Comparison of ENCODE assay signal across 8 cellular contexts in the genomic region with DNA sequence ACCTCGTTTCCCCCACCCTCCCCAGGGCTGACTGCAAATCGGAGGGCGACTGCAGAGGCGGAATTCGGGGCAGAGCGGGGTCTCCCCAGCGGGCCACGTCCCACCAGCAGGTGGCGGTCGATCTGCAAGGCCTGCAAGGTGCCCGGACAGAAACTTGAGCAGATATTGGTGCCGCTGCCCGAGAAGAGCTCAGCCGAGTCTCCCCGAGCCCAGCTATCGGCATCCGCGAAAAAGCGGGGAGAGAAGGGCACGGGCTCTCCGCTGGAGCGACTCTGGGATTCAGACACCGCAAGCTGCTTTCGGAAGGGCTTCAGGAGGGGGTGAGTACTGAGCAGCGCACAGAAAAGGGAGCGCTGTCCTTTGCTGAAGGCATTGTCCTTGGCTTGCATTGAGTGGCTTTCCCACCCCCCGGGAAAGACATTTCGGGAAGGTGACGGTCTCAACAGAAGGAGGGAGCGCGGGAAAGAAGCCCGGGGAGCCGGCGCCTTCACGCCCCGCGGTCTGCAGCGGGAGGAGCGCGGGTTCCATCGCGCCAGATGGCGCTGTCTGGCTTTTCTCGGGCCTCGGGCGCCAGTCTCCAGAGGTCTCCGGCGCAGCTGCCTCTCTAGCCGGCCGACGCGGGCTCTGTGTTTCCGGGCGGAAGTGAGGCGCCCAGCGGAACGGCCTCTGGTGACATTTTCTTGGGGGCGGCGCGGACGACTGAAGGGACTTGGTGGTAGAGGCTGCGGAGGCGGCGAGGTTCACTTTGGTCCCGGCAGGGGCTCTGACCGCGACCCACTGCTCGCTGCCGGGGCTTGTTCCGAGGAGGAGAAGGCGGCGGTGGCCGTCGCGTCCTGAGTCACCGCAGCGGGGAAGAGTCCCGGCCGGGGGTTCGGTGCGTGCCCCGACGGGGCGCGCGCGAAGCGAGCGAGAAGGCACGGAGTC.
DNase-seq lines count a peak whose midpoint lies in the region; ATAC-seq, FAIRE-seq and TF ChIP-seq lines count a peak whose summit lies in the region.

No MANE protein-coding gene starts in this region.

- H3K27me3 ChIP-seq in hepatocyte = no peaks in the 10 kb centered on the region

- H2AFZ ChIP-seq in hepatocyte = peak overlapping the region; percentile 99

- peaks cover 22% of the 10 kb centered on the region for H3K36me3 Mint-ChIP-seq in T-helper 2 cell treated with Interferon-gamma antibody and Interleukin-4, amounts not matched to agents 5 μg/mL and 100 μg/mL, for 36 hours (ENCODE audit: low read depth)

- peaks cover 44% of the 10 kb centered on the region for H3K4me1 Mint-ChIP-seq in T-helper 2 cell treated with Interferon-gamma antibody and Interleukin-4, amounts not matched to agents 5 μg/mL and 100 μg/mL, for 36 hours (ENCODE audit: low read depth)

- no peaks in the 10 kb centered on the region for H3K9me2 ChIP-seq in hepatocyte (replicated peaks; ENCODE audit: insufficient read depth)

- peak; percentile 87 for FAIRE-seq in GM18507 (lab: Jason Lieb, UNC)

- DNase-seq in GM18507 (ENCODE audit: extremely low spot score, insufficient read length, low read depth) (peak; percentile 84), NCI-H187 treated with DMSO at 0.1 percent for 48 hours (lab: John Stamatoyannopoulos, UW) (peak; percentile 49), astrocyte of the cerebellum (ENCODE audit: low read depth) (peak; percentile 72), hepatocyte (ENCODE audit: low spot score) (peak; percentile 97), renal cortical epithelial cell (ENCODE audit: low read depth) (peak; percentile 75), cortex of kidney (lab: John Stamatoyannopoulos, UW) (no peak)
- peak; percentile 96 for DNase-seq in T-helper 2 cell treated with Interferon-gamma antibody and Interleukin-4, amounts not matched to agents 5 μg/mL and 100 μg/mL, for 36 hours (ENCODE audit: low spot score)

- TF ChIP-seq CTCF in astrocyte of the cerebellum (IDR thresholded peaks at IDR 0.05; ENCODE audit: low read depth, low read length, missing control alignments) (peak; percentile 86), hepatocyte (IDR thresholded peaks at IDR 0.05; ENCODE audit: poor library complexity) (peak; percentile 95)

- peak; percentile 79 for ATAC-seq in HG02973 (IDR thresholded peaks at IDR 0.05; ENCODE audit: unreplicated experiment)

- no peaks in the 10 kb centered on the region for H3K9me3 ChIP-seq in hepatocyte (ENCODE audit: low read depth)

- H4K20me1 ChIP-seq in hepatocyte (ENCODE audit: insufficient read depth, poor library complexity, severe bottlenecking) = peaks cover 29% of the 10 kb centered on the region

- H3K4me3 ChIP-seq in astrocyte of the cerebellum (ENCODE audit: low read depth, low read length) (peak overlapping the region; percentile 95), hepatocyte (peak overlapping the region; percentile 98)

- H3K9me3 Mint-ChIP-seq in T-helper 2 cell treated with Interferon-gamma antibody and Interleukin-4, amounts not matched to agents 5 μg/mL and 100 μg/mL, for 36 hours = no peaks in the 10 kb centered on the region

- H3K27ac Mint-ChIP-seq in T-helper 2 cell treated with Interferon-gamma antibody and Interleukin-4, amounts not matched to agents 5 μg/mL and 100 μg/mL, for 36 hours = peak overlapping the region; percentile 99

- H3K79me2 ChIP-seq in hepatocyte = peaks cover 47% of the 10 kb centered on the region

- H3K27ac ChIP-seq in hepatocyte = peak overlapping the region; percentile 94

- H3K4me2 ChIP-seq in hepatocyte = peak overlapping the region; percentile 91

- in situ Hi-C loops in astrocyte of the cerebellum (cut with HindIII; ENCODE audit: low sequenced_read_pairs) = no loop called here

- no peaks in the 10 kb centered on the region for H3K27me3 Mint-ChIP-seq in T-helper 2 cell treated with Interferon-gamma antibody and Interleukin-4, amounts not matched to agents 5 μg/mL and 100 μg/mL, for 36 hours (ENCODE audit: low read depth)

- no peaks in the 10 kb centered on the region for H3K36me3 ChIP-seq in hepatocyte (replicated peaks; ENCODE audit: insufficient read depth, low read depth)

- 1% methylated on average over 65 of the region's 90 CpGs for WGBS in hepatocyte (ENCODE audit: low lambda C conversion rate, missing lambda C conversion rate)

- peak overlapping the region; percentile 98 for H3K4me3 Mint-ChIP-seq in T-helper 2 cell treated with Interferon-gamma antibody and Interleukin-4, amounts not matched to agents 5 μg/mL and 100 μg/mL, for 36 hours

- peaks cover 10% of the 10 kb centered on the region for H3K4me1 ChIP-seq in hepatocyte (ENCODE audit: insufficient read depth)
